ENCODE assay signal across 8 cellular contexts in genomic region chr2:28637066-28637571, GRCh38.
A peak's percentile ranks its signal among the peaks of the same experiment; 100 is the strongest.
DNase-seq lines count a peak whose midpoint lies in the region; ATAC-seq, FAIRE-seq and TF ChIP-seq lines count a peak whose summit lies in the region.
"Not testable (repeated sequence)": the region's sequence is repeated elsewhere in the genome, so short reads cannot be mapped to it uniquely, and the experiment has no call there.

No MANE protein-coding gene starts in this region.

- not testable (repeated sequence) for H3K4me2 ChIP-seq in K562 (ENCODE audit: insufficient read depth, low read length)

- H3K4me3 ChIP-seq in K562; esophagus (ENCODE audit: low read depth in 1 of 2, low read length in 2 of 2); heart left ventricle; ovary; skeletal muscle tissue (ENCODE audit: low read length in 3 of 3); upper lobe of left lung: not testable (repeated sequence)

- 45% methylated on average over 7 of the region's 7 CpGs for WGBS in K562 (ENCODE audit: insufficient coverage, low coverage, missing lambda C conversion rate)
- WGBS in esophagus, 2 donors: 69 to 87% methylated on average over 7 of the region's 7 CpGs
- WGBS in heart left ventricle, 4 donors: 64 to 82% (median 79%) methylated on average over 7 of the region's 7 CpGs
- WGBS in ovary, 3 donors: 30 to 69% (median 42%) methylated on average over 7 of the region's 7 CpGs
- 77 to 79% methylated on average over 7 of the region's 7 CpGs for WGBS in upper lobe of left lung, 2 donors

- peaks cover 16 to 39% of the 10 kb centered on the region in 2 experiments; a peak in 4 of 5 replicates for H3K27me3 ChIP-seq in K562 (ENCODE audit: control insufficient read depth in 2 of 2, insufficient read depth in 2 of 2, low read length in 2 of 2)
- not testable (repeated sequence) for H3K27me3 ChIP-seq in esophagus (ENCODE audit: control insufficient read depth in 1 of 2, insufficient read depth in 2 of 2, low read length in 2 of 2); heart left ventricle; ovary; skeletal muscle tissue (ENCODE audit: control insufficient read depth in 3 of 3, insufficient read depth in 3 of 3, low read length in 3 of 3); upper lobe of left lung

- not testable (repeated sequence) for H4K20me1 ChIP-seq in K562 (replicated peaks; ENCODE audit: control insufficient read depth, insufficient read depth, low read length)

- not testable (repeated sequence) for ATAC-seq in K562
- ATAC-seq in heart left ventricle: peak in 3 of 4 donors; percentile 6 to 60 (median 52)
- peak in 1 of 2 donors; percentile 51 for ATAC-seq in upper lobe of left lung (ENCODE audit: low FRiP score in 2 of 2)

- not testable (repeated sequence) for H3K4me1 ChIP-seq in K562 (replicated peaks in 1 of 2; ENCODE audit: control insufficient read depth in 2 of 2, insufficient read depth in 2 of 2, low read length in 2 of 2); upper lobe of left lung
- H3K4me1 ChIP-seq in esophagus (ENCODE audit: control insufficient read depth in 2 of 2, insufficient read depth in 2 of 2, low read length in 1 of 2) (peaks cover 0 to 13% of the 10 kb centered on the region in 2 donors), heart left ventricle (peaks cover 0 to 41% (median 21%) of the 10 kb centered on the region in 12 donors), ovary (ENCODE audit: insufficient read depth) (peaks cover 36% of the 10 kb centered on the region), skeletal muscle tissue (ENCODE audit: control insufficient read depth in 3 of 3, insufficient read depth in 3 of 3, low read length in 3 of 3) (peaks cover 40 to 51% (median 43%) of the 10 kb centered on the region in 3 donors)

- not testable (repeated sequence) for H3K9me1 ChIP-seq in K562 (ENCODE audit: control insufficient read depth, insufficient read depth, low read length)

- not testable (repeated sequence) for TF ChIP-seq POLR2A in K562 (conservative IDR thresholded peaks at IDR 0.05); heart left ventricle (IDR thresholded peaks at IDR 0.05); ovary (IDR thresholded peaks at IDR 0.05); upper lobe of left lung (IDR thresholded peaks at IDR 0.05)

- CTCF ChIA-PET in K562 (lab: Yijun Ruan, JAX; ENCODE audit: low intra/inter-chr PET ratio): not testable (repeated sequence)

- H3K9ac ChIP-seq in K562 (ENCODE audit: insufficient read depth in 1 of 2, low read depth in 2 of 2, low read length in 2 of 2): 0 out of 4 replicates have a peak overlapping the region, but pooled peaks of 1 of the 2 experiments have one; percentile 31
- peak overlapping the region in 2 of 3 donors; percentile 17 to 27 for H3K9ac ChIP-seq in skeletal muscle tissue (ENCODE audit: low read depth in 1 of 3, low read length in 3 of 3)

- not testable (repeated sequence) for H3K27ac ChIP-seq in K562 (ENCODE audit: extremely low read depth, low read depth, low read length); skeletal muscle tissue (ENCODE audit: low read depth, low read length)
- H3K27ac ChIP-seq in esophagus (ENCODE audit: low read depth in 2 of 2, low read length in 1 of 2) (peak overlapping the region; percentile 83 to 87), heart left ventricle (peak overlapping the region in 9 of 12 donors; percentile 61 to 95 (median 80)), ovary (peak overlapping the region; percentile 26 to 70), upper lobe of left lung (peak overlapping the region; percentile 66 to 81 (median 78))

- POLR2A ChIA-PET in K562 (lab: Yijun Ruan, JAX): interaction anchor here (1.1 kb wide), 1 partner anchor 17 kb away, joined by 3 read pairs; no protein-coding TSS in a partner anchor

- BruUV-seq in K562 (replicated peaks; lab: Mats Ljungman, UMichigan): not testable (repeated sequence)

- not testable (repeated sequence) for H3K9me3 ChIP-seq in K562 (replicated peaks; ENCODE audit: control insufficient read depth, insufficient read depth, low read depth, low read length); esophagus (ENCODE audit: control insufficient read depth in 2 of 2, insufficient read depth in 1 of 2, low read depth in 1 of 2, low read length in 1 of 2); heart left ventricle; ovary; skeletal muscle tissue (ENCODE audit: control insufficient read depth in 3 of 3, low read length in 3 of 3); upper lobe of left lung

- not testable (repeated sequence) for TF ChIP-seq CTCF in K562 (IDR thresholded peaks at IDR 0.05 in 2 of 3, conservative IDR thresholded peaks at IDR 0.05 in 1 of 3; ENCODE audit: insufficient read depth in 2 of 3, low read depth in 1 of 3, low read length in 3 of 3); heart left ventricle (IDR thresholded peaks at IDR 0.05); ovary (IDR thresholded peaks at IDR 0.05); upper lobe of left lung (IDR thresholded peaks at IDR 0.05)

- not testable (repeated sequence) for H2AFZ ChIP-seq in K562 (ENCODE audit: low read depth, low read length)

- intact Hi-C loops in K562 (cut with micrococcal nuclease); heart left ventricle (cut with DNase I); ovary (cut with DNase I): not testable (repeated sequence)

- TF ChIP-seq EP300 in Ishikawa (IDR thresholded peaks at IDR 0.05; ENCODE audit: borderline replicate concordance); K562 (IDR thresholded peaks at IDR 0.05; ENCODE audit: low read length); ovary (IDR thresholded peaks at IDR 0.05); upper lobe of left lung (IDR thresholded peaks at IDR 0.05): not testable (repeated sequence)

- not testable (repeated sequence) for H3K79me2 ChIP-seq in K562 (ENCODE audit: control insufficient read depth, insufficient read depth, low read length)

- not testable (repeated sequence) for H3K36me3 ChIP-seq in K562 (ENCODE audit: control insufficient read depth, insufficient read depth, low read length); esophagus (ENCODE audit: control insufficient read depth in 2 of 2, insufficient read depth in 2 of 2, low read length in 1 of 2); heart left ventricle; ovary; skeletal muscle tissue (ENCODE audit: control insufficient read depth in 3 of 3, insufficient read depth in 3 of 3, low read length in 3 of 3); upper lobe of left lung

- not testable (repeated sequence) for FAIRE-seq in K562 (lab: Jason Lieb, UNC)

- TF ChIP-seq RAD21 in Ishikawa (IDR thresholded peaks at IDR 0.05; ENCODE audit: low read depth); K562 (CRISPR knock-in tag; conservative IDR thresholded peaks at IDR 0.05 in 1 of 2, IDR thresholded peaks at IDR 0.05 in 1 of 2): not testable (repeated sequence)

- DNase-seq in K562 (ENCODE audit: extremely low read depth in 1 of 4, low spot score in 3 of 4); upper lobe of left lung: not testable (repeated sequence)
- DNase-seq in heart left ventricle: peak in 1 of 5 donors; percentile 60
- peak; percentile 72 for DNase-seq in left kidney (ENCODE audit: low read depth, low spot score)
- DNase-seq in ovary: peak in 2 of 5 donors; percentile 42 to 75

- in situ Hi-C loops in K562 (cut with MboI): not testable (repeated sequence)

TF ChIP-seq in Ishikawa, 13 proteins besides CTCF, POLR2A, EP300 and RAD21:
- TF ChIP-seq NFIC (IDR thresholded peaks at IDR 0.05) (0 out of 2 replicates have a peak, but pooled peaks have one; percentile 29), CEBPB (IDR thresholded peaks at IDR 0.05) (peak; percentile 77), USF1 (IDR thresholded peaks at IDR 0.05) (0 out of 2 replicates have a peak, but pooled peaks have one; percentile 46)
TF ChIP-seq in Ishikawa: peak in this region for 3; not testable (repeated sequence) for 10.

TF ChIP-seq in K562, 482 proteins besides CTCF, POLR2A, EP300 and RAD21 (continues in another document):
- TF ChIP-seq CEBPG (CRISPR knock-in tag; IDR thresholded peaks at IDR 0.05); ATF3 (CRISPR knock-in tag; conservative IDR thresholded peaks at IDR 0.05): not testable (repeated sequence)
- peak; percentile 54 to 61; a peak in 3 of 4 replicates for TF ChIP-seq CEBPG (tag; conservative IDR thresholded peaks at IDR 0.05 in 1 of 2, IDR thresholded peaks at IDR 0.05 in 1 of 2)
- peak; percentile 63 for TF ChIP-seq ATF3 (IDR thresholded peaks at IDR 0.05)
- 0 out of 2 replicates have a peak, but pooled peaks have one; percentile 20 for TF ChIP-seq CEBPB (tag; IDR thresholded peaks at IDR 0.05)
